In the genomic region with DNA sequence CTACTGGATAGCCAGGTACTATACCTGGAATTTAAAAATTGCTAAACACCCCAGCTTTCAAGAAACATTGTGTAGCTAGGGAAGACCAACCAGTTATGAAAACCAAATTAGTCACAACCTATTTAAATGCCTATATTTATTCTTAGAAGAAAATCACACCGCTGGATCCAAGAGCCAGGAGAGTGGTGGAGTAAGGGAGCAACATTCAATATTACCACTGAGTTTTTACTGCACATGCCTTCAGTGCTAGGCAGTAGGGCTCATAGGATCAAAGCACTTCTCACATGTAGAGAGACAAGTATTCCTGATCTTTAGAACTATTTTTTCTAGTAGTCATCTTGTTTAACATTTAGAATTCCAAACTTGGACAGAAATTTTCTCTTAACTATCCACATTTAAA, we compare ENCODE assay signal across 22 cellular contexts.
"Had no signal": no experiment of that assay in that cellular context is flagged by ENCODE, and none has a peak within 500 bp of the region (broad histone marks: within the 10 kb centered on the region; RNA-seq: fewer than 3 reads in every experiment).

No MANE protein-coding gene starts in this region.

- ATAC-seq: activated naive CD8-positive, alpha-beta T cell treated with anti-CD3 and anti-CD28 coated beads, Interleukin-2, amount 50 U/mL, for 24 hours; foreskin keratinocyte; left lobe of liver; stimulated activated memory B cell treated with anti-CD40 and anti-IgM and Interleukin-4, amounts not matched to agents 10 μg/mL and 1 μg/mL and 100 μg/mL, for 72 hours had no signal

- H3K27ac Mint-ChIP-seq: activated naive CD8-positive, alpha-beta T cell treated with anti-CD3 and anti-CD28 coated beads, Interleukin-2, amount 50 U/mL, for 24 hours; activated T-helper 1 cell treated with anti-CD3 and anti-CD28 coated beads, Interleukin-12 subunit alpha, Interleukin-12 subunit beta, Interleukin-2, Interleukin-4 antibody, amounts not matched to agents 30 ng/mL and 10 ng/mL and 1 ng/mL, durations not matched to agents 14 hours and 24 hours and 36 hours; brain; neural progenitor cell; stimulated activated memory B cell treated with anti-CD40 and anti-IgM and Interleukin-4, amounts not matched to agents 10 μg/mL and 1 μg/mL and 100 μg/mL, for 72 hours had no signal

- H3K4me1 Mint-ChIP-seq: neural progenitor cell had no signal

- H3K27ac ChIP-seq: dorsolateral prefrontal cortex, foreskin keratinocyte, neural progenitor cell, parathyroid adenoma, sigmoid colon, thoracic aorta had no signal

- H3K4me3 ChIP-seq: dorsolateral prefrontal cortex, neural progenitor cell, sigmoid colon, thoracic aorta, upper lobe of left lung had no signal

- H3K27me3 ChIP-seq: dorsolateral prefrontal cortex, foreskin keratinocyte, neural progenitor cell, sigmoid colon, upper lobe of left lung had no signal

- H3K9me3 ChIP-seq: sigmoid colon, thoracic aorta, upper lobe of left lung had no signal

- H3K4me1 ChIP-seq: foreskin keratinocyte, neural progenitor cell, parathyroid adenoma had no signal

- H3K9me3 Mint-ChIP-seq: activated naive CD8-positive, alpha-beta T cell treated with anti-CD3 and anti-CD28 coated beads, Interleukin-2, amount 50 U/mL, for 24 hours; activated T-helper 1 cell treated with anti-CD3 and anti-CD28 coated beads, Interleukin-12 subunit alpha, Interleukin-12 subunit beta, Interleukin-2, Interleukin-4 antibody, amounts not matched to agents 30 ng/mL and 10 ng/mL and 1 ng/mL, durations not matched to agents 14 hours and 24 hours and 36 hours; brain; neural progenitor cell; stimulated activated memory B cell treated with anti-CD40 and anti-IgM and Interleukin-4, amounts not matched to agents 10 μg/mL and 1 μg/mL and 100 μg/mL, for 72 hours had no signal

- H3K4me3 Mint-ChIP-seq: activated naive CD8-positive, alpha-beta T cell treated with anti-CD3 and anti-CD28 coated beads, Interleukin-2, amount 50 U/mL, for 24 hours; activated T-helper 1 cell treated with anti-CD3 and anti-CD28 coated beads, Interleukin-12 subunit alpha, Interleukin-12 subunit beta, Interleukin-2, Interleukin-4 antibody, amounts not matched to agents 30 ng/mL and 10 ng/mL and 1 ng/mL, durations not matched to agents 14 hours and 24 hours and 36 hours; brain; neural progenitor cell; stimulated activated memory B cell treated with anti-CD40 and anti-IgM and Interleukin-4, amounts not matched to agents 10 μg/mL and 1 μg/mL and 100 μg/mL, for 72 hours had no signal

- DNase-seq: activated naive CD8-positive, alpha-beta T cell treated with anti-CD3 and anti-CD28 coated beads, Interleukin-2, amount 50 U/mL, for 24 hours; anterior cingulate cortex; caudate nucleus; dorsolateral prefrontal cortex; foreskin keratinocyte; glutamatergic neuron; hypothalamus; islet precursor cell; mammary epithelial cell; midbrain; sigmoid colon; stimulated activated CD4-positive, alpha-beta T cell treated with anti-CD3 and anti-CD28 coated beads, Interleukin-4, amount 100 ng/mL, for 4 hours; T-helper 1 cell; T1000; upper lobe of left lung had no signal

- H3K36me3 ChIP-seq: neural progenitor cell, sigmoid colon, thoracic aorta had no signal

- H3K27me3 Mint-ChIP-seq: activated naive CD8-positive, alpha-beta T cell treated with anti-CD3 and anti-CD28 coated beads, Interleukin-2, amount 50 U/mL, for 24 hours; brain; stimulated activated memory B cell treated with anti-CD40 and anti-IgM and Interleukin-4, amounts not matched to agents 10 μg/mL and 1 μg/mL and 100 μg/mL, for 72 hours had no signal
